Comparison of ENCODE assay signal across 8 cellular contexts in genomic region chr15:99408236-99409096, GRCh38.
A peak's percentile ranks its signal among the peaks of the same experiment; 100 is the strongest.
DNase-seq lines count a peak whose midpoint lies in the region; ATAC-seq lines count a peak whose summit lies in the region.

No MANE protein-coding gene starts in this region.

- DNase-seq in GM03348 (ENCODE audit: low spot score) (peak; percentile 81), amniotic epithelial cell (ENCODE audit: low read depth) (peak; percentile 89), hepatic stellate cell (ENCODE audit: low spot score) (peak; percentile 77), smooth muscle cell of the brain vasculature (ENCODE audit: low read depth, low spot score) (peak; percentile 81), NCI-H2227 (lab: John Stamatoyannopoulos, UW; ENCODE audit: unreplicated experiment) (no peak), OCI-M2 (lab: John Stamatoyannopoulos, UW; ENCODE audit: unreplicated experiment) (no peak)

- ATAC-seq in HG03280 (IDR thresholded peaks at IDR 0.05; ENCODE audit: unreplicated experiment) = no peak
- ATAC-seq in GM19328 (IDR thresholded peaks at IDR 0.05; ENCODE audit: unreplicated experiment) = no peak

Comparison
In these comparisons a context has a peak if more than half of its experiments do, and no peak if none do; other contexts are left out.
1. DNase-seq: peak in GM03348 (single experiment), amniotic epithelial cell (single experiment), hepatic stellate cell (single experiment) and smooth muscle cell of the brain vasculature (single experiment); none in NCI-H2227 (single experiment) and OCI-M2 (single experiment).